18 cellular contexts compared by ENCODE assay signal in the genomic region with DNA sequence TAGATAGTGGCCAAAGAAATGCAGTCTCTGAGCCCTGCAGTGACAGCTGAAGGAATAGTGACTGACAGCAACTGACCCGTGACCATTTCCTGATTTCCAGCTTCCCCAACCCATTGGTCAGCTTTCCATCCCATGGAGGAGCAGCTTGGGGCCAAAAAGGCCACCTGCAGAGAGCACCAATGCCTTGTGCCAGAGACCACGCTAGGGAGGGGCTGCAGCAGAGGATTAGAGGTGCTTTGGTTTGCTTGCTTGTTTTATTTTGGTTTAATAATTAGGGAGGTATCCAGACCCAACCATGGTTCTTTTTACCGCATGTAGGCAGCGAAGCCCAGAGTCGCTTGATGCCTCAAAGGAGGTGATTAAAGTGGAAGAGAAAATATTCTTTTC.
"Had no signal": no experiment of that assay in that cellular context is flagged by ENCODE, and none has a peak within 500 bp of the region (broad histone marks: within the 10 kb centered on the region; RNA-seq: fewer than 3 reads in every experiment).

No MANE protein-coding gene starts in this region.

- H3K4me1 ChIP-seq: body of pancreas had no signal

- H3K4me3 ChIP-seq: body of pancreas had no signal

- H3K4me1 Mint-ChIP-seq: activated naive CD8-positive, alpha-beta T cell treated with anti-CD3 and anti-CD28 coated beads for 36 hours; memory B cell; stimulated activated effector memory CD8-positive, alpha-beta T cell treated with anti-CD3 and anti-CD28 coated beads, Interleukin-12 subunit alpha, Interleukin-12 subunit beta, amount 100 ng/mL, for 72 hours; T-helper 17 cell had no signal

- ATAC-seq: activated CD8-positive, alpha-beta T cell treated with anti-CD3 and anti-CD28 coated beads, Interleukin-2, amount 10 ng/mL, durations not matched to agents 7 days and 5 days; body of pancreas; left ventricle myocardium superior; natural killer cell treated with Interleukin-12 subunit alpha and Interleukin-12 subunit beta and Interleukin-15 and Interleukin-18, amount 100 ng/mL, for 72 hours; stimulated activated effector memory CD8-positive, alpha-beta T cell treated with anti-CD3 and anti-CD28 coated beads, Interleukin-12 subunit alpha, Interleukin-12 subunit beta, amount 100 ng/mL, for 72 hours; T-helper 17 cell; WTC11 had no signal

- H3K27ac ChIP-seq: body of pancreas had no signal

- H3K36me3 Mint-ChIP-seq: activated naive CD8-positive, alpha-beta T cell treated with anti-CD3 and anti-CD28 coated beads for 36 hours; memory B cell; natural killer cell treated with Interleukin-12 subunit alpha and Interleukin-12 subunit beta and Interleukin-15 and Interleukin-18, amount 100 ng/mL, for 72 hours; stimulated activated effector memory CD8-positive, alpha-beta T cell treated with anti-CD3 and anti-CD28 coated beads, Interleukin-12 subunit alpha, Interleukin-12 subunit beta, amount 100 ng/mL, for 72 hours; WTC11 had no signal

- H3K9me3 ChIP-seq: body of pancreas had no signal

- H3K27me3 ChIP-seq: body of pancreas had no signal

- H3K9me3 Mint-ChIP-seq: activated naive CD8-positive, alpha-beta T cell treated with anti-CD3 and anti-CD28 coated beads for 36 hours; memory B cell; natural killer cell treated with Interleukin-12 subunit alpha and Interleukin-12 subunit beta and Interleukin-15 and Interleukin-18, amount 100 ng/mL, for 72 hours; stimulated activated effector memory CD8-positive, alpha-beta T cell treated with anti-CD3 and anti-CD28 coated beads, Interleukin-12 subunit alpha, Interleukin-12 subunit beta, amount 100 ng/mL, for 72 hours; WTC11 had no signal

- DNase-seq: activated CD4-positive, alpha-beta T cell treated with anti-CD3 and anti-CD28 coated beads for 48 hours; activated CD8-positive, alpha-beta T cell treated with anti-CD3 and anti-CD28 coated beads, Interleukin-2, amount 10 ng/mL, durations not matched to agents 7 days and 5 days; activated gamma-delta T cell treated with Interleukin-2 at 50 U/mL for 16 hours; activated naive CD8-positive, alpha-beta T cell treated with anti-CD3 and anti-CD28 coated beads for 36 hours; amygdala; body of pancreas; caudate nucleus; cortex of kidney; effector CD8-positive, alpha-beta T cell; foreskin fibroblast; hippocampal formation; left ventricle myocardium superior; occipital lobe; T-helper 17 cell had no signal

- H3K27ac Mint-ChIP-seq: activated CD8-positive, alpha-beta T cell treated with anti-CD3 and anti-CD28 coated beads, Interleukin-2, amount 10 ng/mL, durations not matched to agents 7 days and 5 days; activated naive CD8-positive, alpha-beta T cell treated with anti-CD3 and anti-CD28 coated beads for 36 hours; memory B cell; natural killer cell treated with Interleukin-12 subunit alpha and Interleukin-12 subunit beta and Interleukin-15 and Interleukin-18, amount 100 ng/mL, for 72 hours; stimulated activated effector memory CD8-positive, alpha-beta T cell treated with anti-CD3 and anti-CD28 coated beads, Interleukin-12 subunit alpha, Interleukin-12 subunit beta, amount 100 ng/mL, for 72 hours; T-helper 17 cell; WTC11 had no signal

- H3K4me3 Mint-ChIP-seq: activated CD8-positive, alpha-beta T cell treated with anti-CD3 and anti-CD28 coated beads, Interleukin-2, amount 10 ng/mL, durations not matched to agents 7 days and 5 days; activated naive CD8-positive, alpha-beta T cell treated with anti-CD3 and anti-CD28 coated beads for 36 hours; memory B cell; natural killer cell treated with Interleukin-12 subunit alpha and Interleukin-12 subunit beta and Interleukin-15 and Interleukin-18, amount 100 ng/mL, for 72 hours; stimulated activated effector memory CD8-positive, alpha-beta T cell treated with anti-CD3 and anti-CD28 coated beads, Interleukin-12 subunit alpha, Interleukin-12 subunit beta, amount 100 ng/mL, for 72 hours; T-helper 17 cell; WTC11 had no signal

- H3K27me3 Mint-ChIP-seq: activated naive CD8-positive, alpha-beta T cell treated with anti-CD3 and anti-CD28 coated beads for 36 hours; memory B cell; natural killer cell treated with Interleukin-12 subunit alpha and Interleukin-12 subunit beta and Interleukin-15 and Interleukin-18, amount 100 ng/mL, for 72 hours; T-helper 17 cell had no signal
